ENCODE assay signal across 25 cellular contexts in genomic region chr18:10036479-10036878, GRCh38.
DNase-seq lines count a peak whose midpoint lies in the region; ATAC-seq, FAIRE-seq and TF ChIP-seq lines count a peak whose summit lies in the region.
"Had no signal": no experiment of that assay in that cellular context is flagged by ENCODE, and none has a peak within 500 bp of the region (broad histone marks: within the 10 kb centered on the region; RNA-seq: fewer than 3 reads in every experiment).

No MANE protein-coding gene starts in this region.

- no peaks in the 10 kb centered on the region for H3K36me3 Mint-ChIP-seq in astrocyte (ENCODE audit: low read depth, unreplicated experiment)
- peaks cover 0 to 4% (median under 1%) of the 10 kb centered on the region in 5 donors for H3K36me3 Mint-ChIP-seq in naive thymus-derived CD4-positive, alpha-beta T cell
- H3K36me3 Mint-ChIP-seq: CD8-positive, alpha-beta memory T cell; memory B cell had no signal

- no peaks in the 10 kb centered on the region for H3K79me2 ChIP-seq in astrocyte (ENCODE audit: insufficient read depth, low read length)

- H3K27ac ChIP-seq in astrocyte (ENCODE audit: low read depth, low read length) = no peak overlapping the region
- no peak overlapping the region for H3K27ac ChIP-seq in mesenchymal stem cell (ENCODE audit: low read length, poor library complexity, severe bottlenecking)
- peak overlapping the region; percentile 60 for H3K27ac ChIP-seq in suprapubic skin
- no peak overlapping the region for H3K27ac ChIP-seq in naive thymus-derived CD4-positive, alpha-beta T cell (ENCODE audit: low read depth, low read length)
- H3K27ac ChIP-seq: 22Rv1, adrenal gland, cardiac muscle cell had no signal

- H3K18ac ChIP-seq in mesenchymal stem cell (ENCODE audit: low read depth in 1 of 2, low read length in 2 of 2) = peak overlapping the region in 1 of 2 experiments; percentile 1

- H4K91ac ChIP-seq in mesenchymal stem cell (ENCODE audit: low read length) = no peak overlapping the region

- FAIRE-seq in astrocyte (lab: Jason Lieb, UNC) = no peak

- H3K9me3 ChIP-seq in astrocyte (ENCODE audit: insufficient read depth, low read depth, low read length) (no peaks in the 10 kb centered on the region), mesenchymal stem cell (ENCODE audit: control insufficient read depth, low read length) (no peaks in the 10 kb centered on the region), suprapubic skin (no peaks in the 10 kb centered on the region)
- no peaks in the 10 kb centered on the region for H3K9me3 ChIP-seq in naive thymus-derived CD4-positive, alpha-beta T cell (ENCODE audit: control insufficient read depth in 2 of 3, low read length in 3 of 3)
- H3K9me3 ChIP-seq: adrenal gland had no signal

- no peak for TF ChIP-seq POLR2A in suprapubic skin (IDR thresholded peaks at IDR 0.05)

- WGBS in mesenchymal stem cell = 74% methylated on average over 4 of the region's 6 CpGs
- WGBS in suprapubic skin = 75% methylated on average over 6 of the region's 6 CpGs

- no peaks in the 10 kb centered on the region for H4K20me1 ChIP-seq in astrocyte (ENCODE audit: insufficient read depth, low read length)

- H3K4me3 ChIP-seq in astrocyte (ENCODE audit: insufficient read depth, low read depth, low read length) (no peak overlapping the region), mesenchymal stem cell (ENCODE audit: insufficient read depth in 1 of 2, low read depth in 1 of 2, low read length in 2 of 2) (no peak overlapping the region), suprapubic skin (no peak overlapping the region)
- H3K4me3 ChIP-seq in naive thymus-derived CD4-positive, alpha-beta T cell (ENCODE audit: low read length) = no peak overlapping the region
- H3K4me3 ChIP-seq: adrenal gland, cardiac muscle cell, upper lobe of left lung had no signal

- H3K4me2 ChIP-seq in astrocyte (ENCODE audit: low read length) (no peak overlapping the region), mesenchymal stem cell (ENCODE audit: low read length, poor library complexity, severe bottlenecking) (no peak overlapping the region)

- DNase-seq in DMS53 (lab: John Stamatoyannopoulos, UW) = peak; percentile 28
- no peak for DNase-seq in DMS53 treated with DMSO at 0.1 percent for 48 hours (lab: John Stamatoyannopoulos, UW; ENCODE audit: unreplicated experiment)
- DNase-seq in astrocyte (ENCODE audit: low read depth) = no peak
- DNase-seq in mesenchymal stem cell = peak; percentile 32
- DNase-seq in suprapubic skin (ENCODE audit: low spot score in 2 of 2) = peak in 1 of 2 donors; percentile 70
- DNase-seq in DMS114 treated with DMSO at 0.1 percent for 48 hours (lab: John Stamatoyannopoulos, UW; ENCODE audit: unreplicated experiment) = no peak
- DNase-seq in activated T-cell treated with anti-CD3 and anti-CD28 coated beads, Interleukin-2, amount 50 U/mL, for 48 hours = no peak
- DNase-seq in naive thymus-derived CD4-positive, alpha-beta T cell = no peak
- DNase-seq: activated naive CD4-positive, alpha-beta T cell; activated T-cell treated with anti-CD3 and anti-CD28 coated beads, Interleukin-2, amount 50 U/mL, for 1 hour; CD8-positive, alpha-beta memory T cell; cortex of kidney; DMS153; Karpas-422; MV-4-11; NCI-H187; NCI-H2171 treated with DMSO at 0.1 percent for 48 hours; NCI-H524 treated with DMSO at 0.1 percent for 48 hours; T-helper 2 cell; upper lobe of left lung had no signal

- H3K4me1 Mint-ChIP-seq in astrocyte (ENCODE audit: low read depth, unreplicated experiment) = peaks cover 18% of the 10 kb centered on the region
- H3K4me1 Mint-ChIP-seq in naive thymus-derived CD4-positive, alpha-beta T cell = peaks cover 0 to 10% (median 6%) of the 10 kb centered on the region in 7 donors

- H2BK15ac ChIP-seq in mesenchymal stem cell (ENCODE audit: low read depth, poor library complexity, severe bottlenecking) = no peak overlapping the region

- H3K4me3 Mint-ChIP-seq in astrocyte (ENCODE audit: unreplicated experiment) = no peak overlapping the region
- H3K4me3 Mint-ChIP-seq in naive thymus-derived CD4-positive, alpha-beta T cell = no peak overlapping the region
- H3K4me3 Mint-ChIP-seq: CD8-positive, alpha-beta memory T cell; memory B cell; stimulated activated naive CD8-positive, alpha-beta T cell treated with anti-CD3 and anti-CD28 coated beads, Interleukin-15, Interleukin-2, amounts not matched to agents 100 ng/mL and 50 ng/mL, for 24 hours had no signal

- H2AFZ ChIP-seq in astrocyte (ENCODE audit: low read depth, low read length) (no peak overlapping the region), mesenchymal stem cell (ENCODE audit: low read depth, low read length) (no peak overlapping the region)

- no peaks in the 10 kb centered on the region for H3K36me3 ChIP-seq in astrocyte (ENCODE audit: insufficient read depth, low read length)
- H3K36me3 ChIP-seq in mesenchymal stem cell (ENCODE audit: control insufficient read depth in 1 of 2, insufficient read depth in 2 of 2, low read depth in 1 of 2, low read length in 2 of 2) = no peaks in the 10 kb centered on the region
- H3K36me3 ChIP-seq in suprapubic skin = no peaks in the 10 kb centered on the region
- H3K36me3 ChIP-seq in naive thymus-derived CD4-positive, alpha-beta T cell (ENCODE audit: control insufficient read depth in 2 of 3, insufficient read depth in 3 of 3, low read length in 3 of 3) = no peaks in the 10 kb centered on the region
- H3K36me3 ChIP-seq: adrenal gland, cardiac muscle cell, upper lobe of left lung had no signal

- no peak for ATAC-seq in naive thymus-derived CD4-positive, alpha-beta T cell

- H3K4ac ChIP-seq in mesenchymal stem cell (ENCODE audit: low read depth in 1 of 2, low read length in 2 of 2) = no peak overlapping the region

- H3K9ac ChIP-seq in astrocyte (ENCODE audit: low read length) = no peak overlapping the region
- no peak overlapping the region for H3K9ac ChIP-seq in mesenchymal stem cell (ENCODE audit: low read length)

- no peak overlapping the region for H2BK5ac ChIP-seq in mesenchymal stem cell (ENCODE audit: low read depth, low read length, poor library complexity, severe bottlenecking)

- H2BK120ac ChIP-seq in mesenchymal stem cell (ENCODE audit: low read depth, low read length) = no peak overlapping the region

- H3K9me3 Mint-ChIP-seq in astrocyte (ENCODE audit: unreplicated experiment) = peaks cover 7% of the 10 kb centered on the region
- peaks cover 1 to 12% (median 4%) of the 10 kb centered on the region in 11 donors for H3K9me3 Mint-ChIP-seq in naive thymus-derived CD4-positive, alpha-beta T cell

- H3K4me1 ChIP-seq in astrocyte (ENCODE audit: insufficient read depth, low read length) (peaks cover 15% of the 10 kb centered on the region), mesenchymal stem cell (ENCODE audit: control insufficient read depth, insufficient read depth, low read depth, low read length) (peaks cover 6% of the 10 kb centered on the region), suprapubic skin (peaks cover 38% of the 10 kb centered on the region)
- H3K4me1 ChIP-seq in naive thymus-derived CD4-positive, alpha-beta T cell (ENCODE audit: control insufficient read depth in 2 of 2, insufficient read depth in 2 of 2, low read length in 2 of 2) = no peaks in the 10 kb centered on the region

- POLR2A ChIA-PET in naive thymus-derived CD4-positive, alpha-beta T cell (lab: Charles Lee) = no interaction called here

- H3K23ac ChIP-seq in mesenchymal stem cell (ENCODE audit: low read length in 2 of 2) = no peak overlapping the region

- H2BK12ac ChIP-seq in mesenchymal stem cell (ENCODE audit: low read length in 2 of 2) = peak overlapping the region in 1 of 2 experiments; percentile 91

- H3K27ac Mint-ChIP-seq in astrocyte (ENCODE audit: unreplicated experiment) = peak overlapping the region; percentile 48
- H3K27ac Mint-ChIP-seq in naive thymus-derived CD4-positive, alpha-beta T cell = no peak overlapping the region
- H3K27ac Mint-ChIP-seq: CD8-positive, alpha-beta memory T cell; memory B cell; stimulated activated naive CD8-positive, alpha-beta T cell treated with anti-CD3 and anti-CD28 coated beads, Interleukin-15, Interleukin-2, amounts not matched to agents 100 ng/mL and 50 ng/mL, for 24 hours had no signal

- H3K79me1 ChIP-seq in mesenchymal stem cell (replicated peaks; ENCODE audit: low read length, poor library complexity, severe bottlenecking) = no peaks in the 10 kb centered on the region

- H3K27me3 Mint-ChIP-seq in astrocyte (ENCODE audit: low read depth, unreplicated experiment) = peaks cover 5% of the 10 kb centered on the region
- peaks cover 16 to 42% (median 22%) of the 10 kb centered on the region in 5 donors for H3K27me3 Mint-ChIP-seq in naive thymus-derived CD4-positive, alpha-beta T cell

- CTCF ChIA-PET in naive thymus-derived CD4-positive, alpha-beta T cell (lab: Charles Lee) = no interaction called here

- no peak for TF ChIP-seq CTCF in astrocyte (IDR thresholded peaks at IDR 0.05; ENCODE audit: insufficient read depth, low read depth, low read length)
- TF ChIP-seq CTCF in suprapubic skin (IDR thresholded peaks at IDR 0.05) = no peak

- H3K27me3 ChIP-seq in astrocyte (ENCODE audit: insufficient read depth, low read length) (no peaks in the 10 kb centered on the region), mesenchymal stem cell (ENCODE audit: control insufficient read depth in 1 of 2, insufficient read depth in 1 of 2, low read length in 2 of 2) (no peaks in the 10 kb centered on the region), suprapubic skin (no peaks in the 10 kb centered on the region)
- no peaks in the 10 kb centered on the region for H3K27me3 ChIP-seq in naive thymus-derived CD4-positive, alpha-beta T cell (ENCODE audit: control insufficient read depth in 2 of 2, insufficient read depth in 2 of 2, low read length in 2 of 2)
- H3K27me3 ChIP-seq: adrenal gland, cardiac muscle cell, upper lobe of left lung had no signal

- H3K14ac ChIP-seq in mesenchymal stem cell (ENCODE audit: low read length in 2 of 2) = no peak overlapping the region

- no peak for TF ChIP-seq EP300 in suprapubic skin (IDR thresholded peaks at IDR 0.05)

- H2AK5ac ChIP-seq in mesenchymal stem cell (ENCODE audit: low read length, severe bottlenecking) = no peak overlapping the region

- H4K8ac ChIP-seq in mesenchymal stem cell (ENCODE audit: low read length) = no peak overlapping the region

- intact Hi-C loops in naive thymus-derived CD4-positive, alpha-beta T cell (cut with micrococcal nuclease) = no loop called here

Comparison
In these comparisons a context has a peak if more than half of its experiments do, and no peak if none do; other contexts are left out.
1. DNase-seq: peak in DMS53 (single experiment) and mesenchymal stem cell (single experiment); none in DMS53 treated with DMSO at 0.1 percent for 48 hours (single experiment), astrocyte (single experiment), DMS114 treated with DMSO at 0.1 percent for 48 hours (single experiment), activated T-cell treated with anti-CD3 and anti-CD28 coated beads, Interleukin-2, amount 50 U/mL, for 48 hours (0 of 2) and naive thymus-derived CD4-positive, alpha-beta T cell (0 of 9).